9 cellular contexts compared by ENCODE assay signal in the genomic region with DNA sequence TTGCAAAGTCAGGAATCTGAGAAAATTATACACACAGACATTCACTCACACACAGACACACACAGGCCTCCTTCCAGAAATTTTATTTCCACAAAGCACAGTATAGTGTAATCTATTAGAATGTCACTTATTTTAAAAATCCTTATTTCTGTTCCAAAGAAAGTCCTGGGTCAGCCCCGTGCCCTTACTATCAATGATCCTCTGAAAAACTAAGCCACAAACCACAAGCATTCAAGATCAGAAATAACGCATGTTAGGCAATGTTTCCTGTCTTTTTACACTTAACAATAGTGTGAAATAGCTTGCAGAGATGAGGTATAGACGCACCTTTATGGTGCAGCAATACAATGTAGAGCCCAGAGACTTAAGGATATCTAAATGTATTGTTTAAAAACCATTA. TPM values are rescaled to one million over a fixed set of nuclear protein-coding genes. Genes with fewer than 3 reads are reported as not detected.
A peak's percentile ranks its signal among the peaks of the same experiment; 100 is the strongest.
DNase-seq lines count a peak whose midpoint lies in the region; ATAC-seq, FAIRE-seq and TF ChIP-seq lines count a peak whose summit lies in the region.
"Had no signal": no experiment of that assay in that cellular context is flagged by ENCODE, and none has a peak within 500 bp of the region (broad histone marks: within the 10 kb centered on the region; RNA-seq: fewer than 3 reads in every experiment).

No MANE protein-coding gene starts in this region.

- peaks cover 13% of the 10 kb centered on the region for H3K4me1 Mint-ChIP-seq in neural progenitor cell

- peak overlapping the region; percentile 0 to 43; a peak in 2 of 4 replicates for H3K27ac ChIP-seq in SK-N-SH (ENCODE audit: low read depth in 2 of 2, low read length in 1 of 2)
- H3K27ac ChIP-seq in gastroesophageal sphincter = peak overlapping the region; percentile 52 to 84 (median 78)
- peak overlapping the region; percentile 3 to 59 for H3K27ac ChIP-seq in small intestine (ENCODE audit: low read depth in 1 of 2, low read length in 1 of 2)
- H3K27ac ChIP-seq in neural progenitor cell = no peak overlapping the region

- no peak for TF ChIP-seq RAD21 in SK-N-SH (IDR thresholded peaks at IDR 0.05; ENCODE audit: low read length)

- H3K27me3 Mint-ChIP-seq in neural progenitor cell (ENCODE audit: insufficient read depth, low read depth) = peaks cover 2% of the 10 kb centered on the region

- H3K36me3 ChIP-seq in SK-N-SH (replicated peaks in 1 of 2; ENCODE audit: control insufficient read depth in 1 of 2, insufficient read depth in 2 of 2, low read length in 1 of 2) (no peaks in the 10 kb centered on the region), gastroesophageal sphincter (no peaks in the 10 kb centered on the region), small intestine (ENCODE audit: control insufficient read depth in 2 of 2, insufficient read depth in 2 of 2, low read length in 2 of 2) (no peaks in the 10 kb centered on the region), neural progenitor cell (no peaks in the 10 kb centered on the region)

- H3F3A ChIP-seq in SK-N-SH (replicated peaks; ENCODE audit: insufficient read depth) (peaks cover 5% of the 10 kb centered on the region), neural progenitor cell (ENCODE audit: low read depth) (no peaks in the 10 kb centered on the region)

- WGBS in SK-N-SH (ENCODE audit: low lambda C conversion rate) = 66% methylated on average over 3 of the region's 3 CpGs
- WGBS in gastroesophageal sphincter (ENCODE audit: low coverage in 1 of 2), 2 donors = 38 to 67% methylated on average over 3 of the region's 3 CpGs
- WGBS in small intestine, 3 donors = 48 to 62% (median 55%) methylated on average over 3 of the region's 3 CpGs

- 0 out of 2 replicates have a peak overlapping the region, but pooled peaks have one; percentile 25 for H2AFZ ChIP-seq in SK-N-SH (ENCODE audit: low read depth)
- H2AFZ ChIP-seq in neural progenitor cell (replicated peaks) = no peak overlapping the region

- POLR2A ChIA-PET in SK-N-SH (lab: Yijun Ruan, JAX) = no interaction called here

- H3K4me2 ChIP-seq in SK-N-SH (peak overlapping the region; percentile 65), neural progenitor cell (no peak overlapping the region)

- H3K9me3 ChIP-seq in SK-N-SH (no peaks in the 10 kb centered on the region), gastroesophageal sphincter (no peaks in the 10 kb centered on the region), small intestine (ENCODE audit: control insufficient read depth, low read depth) (no peaks in the 10 kb centered on the region), neural progenitor cell (ENCODE audit: low read depth) (no peaks in the 10 kb centered on the region)

- no peaks in the 10 kb centered on the region for H3K9me3 Mint-ChIP-seq in neural progenitor cell

- no peak for TF ChIP-seq CTCF in SK-N-SH (IDR thresholded peaks at IDR 0.05)
- no peak for TF ChIP-seq CTCF in gastroesophageal sphincter (IDR thresholded peaks at IDR 0.05)
- no peak for TF ChIP-seq CTCF in neural progenitor cell (IDR thresholded peaks at IDR 0.05)

- no peak overlapping the region for H3K4me3 ChIP-seq in SK-N-SH (ENCODE audit: low read depth in 2 of 2, low read length in 1 of 2)
- H3K4me3 ChIP-seq in gastroesophageal sphincter = no peak overlapping the region
- H3K4me3 ChIP-seq in small intestine (ENCODE audit: low read depth in 1 of 2, low read length in 2 of 2) = no peak overlapping the region
- H3K4me3 ChIP-seq in neural progenitor cell = no peak overlapping the region

- no peak for ATAC-seq in gastroesophageal sphincter
- ATAC-seq in GM21423 (IDR thresholded peaks at IDR 0.05; ENCODE audit: unreplicated experiment) = no peak

- H3K36me3 Mint-ChIP-seq in neural progenitor cell = no peaks in the 10 kb centered on the region

- H3K27me3 ChIP-seq in SK-N-SH (ENCODE audit: insufficient read depth) (no peaks in the 10 kb centered on the region), gastroesophageal sphincter (no peaks in the 10 kb centered on the region), small intestine (ENCODE audit: control insufficient read depth in 2 of 2, insufficient read depth in 2 of 2, low read length in 2 of 2) (no peaks in the 10 kb centered on the region), neural progenitor cell (no peaks in the 10 kb centered on the region)

- CTCF ChIA-PET in SK-N-SH (lab: Yijun Ruan, JAX) = no interaction called here

- H4K20me1 ChIP-seq in SK-N-SH (ENCODE audit: insufficient read depth) = no peaks in the 10 kb centered on the region
- no peaks in the 10 kb centered on the region for H4K20me1 ChIP-seq in neural progenitor cell (ENCODE audit: low read depth)

- FAIRE-seq in small intestine (lab: Jason Lieb, UNC) = no peak

- no peak overlapping the region for H3K4me3 Mint-ChIP-seq in neural progenitor cell

- DNase-seq in HS-5 (ENCODE audit: low read depth) (peak; percentile 78), SK-N-SH (no peak), small intestine (no peak), DMS 273 treated with DMSO at 0.1 percent for 48 hours (lab: John Stamatoyannopoulos, UW) (no peak), neural progenitor cell (ENCODE audit: low spot score) (no peak), cerebellar cortex (ENCODE audit: low spot score) (no peak)
- DNase-seq: NCI-H187 treated with DMSO at 0.1 percent for 48 hours had no signal

- no peak for TF ChIP-seq EP300 in SK-N-SH (IDR thresholded peaks at IDR 0.05; ENCODE audit: borderline replicate concordance in 1 of 2, low read depth in 1 of 2, low read length in 1 of 2)
- TF ChIP-seq EP300 in gastroesophageal sphincter (IDR thresholded peaks at IDR 0.05) = no peak

- no peaks in the 10 kb centered on the region for H3K79me2 ChIP-seq in SK-N-SH (ENCODE audit: insufficient read depth)
- H3K79me2 ChIP-seq in neural progenitor cell (ENCODE audit: low read depth) = no peaks in the 10 kb centered on the region

- H3K9ac ChIP-seq in SK-N-SH (no peak overlapping the region), neural progenitor cell (no peak overlapping the region)

- no peaks in the 10 kb centered on the region for H3K9me2 ChIP-seq in SK-N-SH

- no peak for TF ChIP-seq POLR2A in gastroesophageal sphincter (IDR thresholded peaks at IDR 0.05)

- H3K4me1 ChIP-seq in SK-N-SH (ENCODE audit: control insufficient read depth in 1 of 2, insufficient read depth in 2 of 2, low read depth in 1 of 2, low read length in 1 of 2) (peaks cover 23 to 25% of the 10 kb centered on the region in 2 experiments; a peak in 3 of 4 replicates), gastroesophageal sphincter (peaks cover 10 to 77% (median 33%) of the 10 kb centered on the region in 3 donors), small intestine (ENCODE audit: control insufficient read depth in 2 of 2, insufficient read depth in 1 of 2, low read depth in 1 of 2, low read length in 1 of 2) (peaks cover 8 to 18% of the 10 kb centered on the region in 2 donors), neural progenitor cell (no peaks in the 10 kb centered on the region)

- H3K27ac Mint-ChIP-seq in neural progenitor cell = no peak overlapping the region

TF ChIP-seq in SK-N-SH, 30 proteins besides CTCF, POLR2A, EP300 and RAD21:
- TF ChIP-seq, protein P1, sequence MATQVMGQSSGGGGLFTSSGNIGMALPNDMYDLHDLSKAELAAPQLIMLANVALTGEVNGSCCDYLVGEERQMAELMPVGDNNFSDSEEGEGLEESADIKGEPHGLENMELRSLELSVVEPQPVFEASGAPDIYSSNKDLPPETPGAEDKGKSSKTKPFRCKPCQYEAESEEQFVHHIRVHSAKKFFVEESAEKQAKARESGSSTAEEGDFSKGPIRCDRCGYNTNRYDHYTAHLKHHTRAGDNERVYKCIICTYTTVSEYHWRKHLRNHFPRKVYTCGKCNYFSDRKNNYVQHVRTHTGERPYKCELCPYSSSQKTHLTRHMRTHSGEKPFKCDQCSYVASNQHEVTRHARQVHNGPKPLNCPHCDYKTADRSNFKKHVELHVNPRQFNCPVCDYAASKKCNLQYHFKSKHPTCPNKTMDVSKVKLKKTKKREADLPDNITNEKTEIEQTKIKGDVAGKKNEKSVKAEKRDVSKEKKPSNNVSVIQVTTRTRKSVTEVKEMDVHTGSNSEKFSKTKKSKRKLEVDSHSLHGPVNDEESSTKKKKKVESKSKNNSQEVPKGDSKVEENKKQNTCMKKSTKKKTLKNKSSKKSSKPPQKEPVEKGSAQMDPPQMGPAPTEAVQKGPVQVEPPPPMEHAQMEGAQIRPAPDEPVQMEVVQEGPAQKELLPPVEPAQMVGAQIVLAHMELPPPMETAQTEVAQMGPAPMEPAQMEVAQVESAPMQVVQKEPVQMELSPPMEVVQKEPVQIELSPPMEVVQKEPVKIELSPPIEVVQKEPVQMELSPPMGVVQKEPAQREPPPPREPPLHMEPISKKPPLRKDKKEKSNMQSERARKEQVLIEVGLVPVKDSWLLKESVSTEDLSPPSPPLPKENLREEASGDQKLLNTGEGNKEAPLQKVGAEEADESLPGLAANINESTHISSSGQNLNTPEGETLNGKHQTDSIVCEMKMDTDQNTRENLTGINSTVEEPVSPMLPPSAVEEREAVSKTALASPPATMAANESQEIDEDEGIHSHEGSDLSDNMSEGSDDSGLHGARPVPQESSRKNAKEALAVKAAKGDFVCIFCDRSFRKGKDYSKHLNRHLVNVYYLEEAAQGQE (IDR thresholded peaks at IDR 0.05; ENCODE audit: low read depth, low read length) = no peak
- no peak for TF ChIP-seq SMC3 (IDR thresholded peaks at IDR 0.05; ENCODE audit: low read depth, low read length)
- TF ChIP-seq TEAD4 (IDR thresholded peaks at IDR 0.05; ENCODE audit: borderline replicate concordance, insufficient read depth) = no peak
TF ChIP-seq in SK-N-SH: peak in this region for 0.

RNA-seq across cellular contexts. Expression of a gene that starts 25.8 kb away (rescaled TPM):
- 5.3 and 7.0 TPM in 2 replicates for polyA plus RNA-seq in SK-N-SH (2012; rRNA removed)
- 1.9 and 2.9 TPM in 2 replicates for polyA plus RNA-seq in SK-N-SH (2012; cell fraction: cytosol; rRNA removed)
- polyA plus RNA-seq in SK-N-SH (2012; cell fraction: nucleus; rRNA removed) = 18.3 and 25.3 TPM in 2 replicates
- 10 to 100 TPM; 14.9 to 45.5 (median 32.6) TPM for total RNA-seq in gastroesophageal sphincter
- polyA plus RNA-seq in small intestine = 100 to 1,000 TPM in 1 of 3 donors, 10 to 100 TPM in 2; 12.6 to 113 (median 43.0) TPM
- total RNA-seq in neural progenitor cell (ENCODE audit: low replicate concordance) = 3.9 and 4.1 TPM in 2 replicates
